Comparison of ENCODE assay signal across 17 cellular contexts in the genomic region with DNA sequence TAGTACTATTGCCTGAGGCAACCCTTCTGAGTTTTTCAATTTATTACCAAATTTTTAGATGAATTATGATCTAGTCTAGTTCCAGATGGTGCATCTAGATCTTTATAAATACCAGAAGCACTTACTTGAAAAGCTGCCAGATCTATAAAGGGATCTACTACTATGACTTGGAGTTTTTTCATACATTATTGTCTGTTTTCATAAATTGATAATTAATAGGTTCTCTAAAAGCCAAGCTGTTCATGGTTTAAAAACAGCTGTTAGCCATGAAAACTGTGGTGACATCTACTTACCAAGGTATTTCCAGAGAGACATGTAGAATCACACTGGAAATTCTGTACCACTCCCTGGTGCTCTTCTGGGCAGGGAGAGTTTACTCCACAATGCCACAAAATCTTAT.
"Had no signal": no experiment of that assay in that cellular context is flagged by ENCODE, and none has a peak within 500 bp of the region (broad histone marks: within the 10 kb centered on the region; RNA-seq: fewer than 3 reads in every experiment).

No MANE protein-coding gene starts in this region.

- ATAC-seq: activated CD8-positive, alpha-beta T cell treated with anti-CD3 and anti-CD28 coated beads for 36 hours; activated T-helper 17 cell treated with anti-CD3 and anti-CD28 coated beads, Interleukin-2, amount 50 U/mL, for 72 hours; foreskin keratinocyte; natural killer cell treated with Interleukin-12 subunit alpha and Interleukin-12 subunit beta and Interleukin-15 and Interleukin-18, amount 100 ng/mL, for 72 hours; stimulated activated memory B cell treated with anti-CD40 and anti-IgM and Interleukin-4, amounts not matched to agents 10 μg/mL and 1 μg/mL and 100 μg/mL, for 72 hours had no signal

- DNase-seq: activated CD4-positive, alpha-beta T cell treated with anti-CD3 and anti-CD28 coated beads, Interleukin-2, amount 10 ng/mL, durations not matched to agents 24 days and 14 days; activated CD4-positive, CD25-positive, alpha-beta regulatory T cell; activated CD8-positive, alpha-beta T cell treated with anti-CD3 and anti-CD28 coated beads for 36 hours; activated naive CD4-positive, alpha-beta T cell treated with Interleukin-2 at 50 U/mL for 16 hours; activated naive CD8-positive, alpha-beta T cell treated with anti-CD3 and anti-CD28 coated beads, Interleukin-2, amount 10 ng/mL, durations not matched to agents 7 days and 5 days; activated T-cell treated with anti-CD3 and anti-CD28 coated beads, Interleukin-2, amount 50 U/mL, for 1 hour; amygdala; foreskin keratinocyte; lower lobe of right lung; nucleus accumbens; sigmoid colon; spleen; stimulated activated CD4-positive, alpha-beta T cell treated with anti-CD3 and anti-CD28 coated beads, Interleukin-4, amount 100 ng/mL, for 4 hours; testis had no signal
